ENCODE assay signal across 8 cellular contexts in the genomic region with DNA sequence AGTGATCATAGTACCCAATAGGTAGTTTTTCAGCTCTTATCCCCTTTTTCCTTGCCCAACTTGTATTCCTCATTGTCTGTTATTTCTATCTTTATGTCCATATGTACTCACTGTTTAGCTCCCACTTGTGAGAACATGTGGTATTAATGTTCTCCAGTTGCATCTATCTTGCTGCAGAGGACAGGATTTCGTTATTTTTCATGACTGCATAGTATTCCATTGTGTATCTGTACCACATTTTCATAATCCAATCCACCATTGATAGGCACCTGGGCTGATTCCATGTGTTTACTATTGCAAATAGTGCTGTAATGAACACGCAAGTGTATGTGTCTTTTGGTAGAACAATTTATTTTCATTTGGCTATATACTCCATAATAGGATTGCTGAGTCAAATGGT.
"Had no signal": no experiment of that assay in that cellular context is flagged by ENCODE, and none has a peak within 500 bp of the region (broad histone marks: within the 10 kb centered on the region; RNA-seq: fewer than 3 reads in every experiment).

No MANE protein-coding gene starts in this region.

- H3K4me3 Mint-ChIP-seq: IgD-negative memory B cell had no signal

- H3K27ac Mint-ChIP-seq: IgD-negative memory B cell had no signal

- H3K27me3 Mint-ChIP-seq: IgD-negative memory B cell had no signal

- FAIRE-seq: HepG2, HTR-8/SVneo had no signal

- ATAC-seq: HepG2 had no signal

- H3K4me1 Mint-ChIP-seq: IgD-negative memory B cell had no signal

- DNase-seq: IMR-90, KBM-7, KG1 had no signal

- H3K27ac ChIP-seq: HL-60, KMS-11 had no signal

- H3K9ac ChIP-seq: KMS-11 had no signal

- H3K4me2 ChIP-seq: KMS-11 had no signal
